In the genomic region with DNA sequence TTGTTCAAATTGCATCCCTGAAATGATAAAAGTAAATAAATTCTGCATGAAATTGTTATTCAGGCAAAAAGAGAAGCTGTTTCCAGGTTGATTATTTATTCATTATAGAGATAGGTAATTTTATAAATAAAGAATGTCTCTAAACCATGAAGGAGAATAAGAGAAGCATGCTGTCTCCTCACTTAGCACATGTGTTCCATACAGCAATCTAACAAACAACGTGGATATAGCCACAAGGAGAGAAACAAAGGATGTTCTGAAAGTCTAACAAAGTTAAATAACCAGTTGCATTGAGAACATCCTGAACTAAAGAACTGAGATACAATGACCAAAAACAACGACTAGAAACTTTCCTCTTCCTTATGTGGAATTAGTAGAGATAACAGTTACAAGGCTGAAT, we compare ENCODE assay signal across 7 cellular contexts. TPM values are rescaled to one million over a fixed set of nuclear protein-coding genes. Genes with fewer than 3 reads are reported as not detected.
"Had no signal": no experiment of that assay in that cellular context is flagged by ENCODE, and none has a peak within 500 bp of the region (broad histone marks: within the 10 kb centered on the region; RNA-seq: fewer than 3 reads in every experiment).

No MANE protein-coding gene starts in this region.

- H3K4me3 Mint-ChIP-seq: IgD-negative memory B cell had no signal

- H3K27ac Mint-ChIP-seq: IgD-negative memory B cell had no signal

- H3K27ac ChIP-seq: HL-60 had no signal

- H3K4me3 ChIP-seq: K562 had no signal

- ATAC-seq: K562 had no signal

- DNase-seq: IMR-90, KBM-7, KG1 had no signal

- H3K4me1 Mint-ChIP-seq: IgD-negative memory B cell had no signal

- H3K27me3 Mint-ChIP-seq: IgD-negative memory B cell had no signal

- FAIRE-seq: HTR-8/SVneo, K562 had no signal

RNA-seq across cellular contexts. Expression of gene NEBL, which starts 50.8 kb away (rescaled TPM):
- polyA plus RNA-seq: IgD-negative memory B cell had no signal
